Comparison of ENCODE assay signal across 12 cellular contexts in the genomic region with DNA sequence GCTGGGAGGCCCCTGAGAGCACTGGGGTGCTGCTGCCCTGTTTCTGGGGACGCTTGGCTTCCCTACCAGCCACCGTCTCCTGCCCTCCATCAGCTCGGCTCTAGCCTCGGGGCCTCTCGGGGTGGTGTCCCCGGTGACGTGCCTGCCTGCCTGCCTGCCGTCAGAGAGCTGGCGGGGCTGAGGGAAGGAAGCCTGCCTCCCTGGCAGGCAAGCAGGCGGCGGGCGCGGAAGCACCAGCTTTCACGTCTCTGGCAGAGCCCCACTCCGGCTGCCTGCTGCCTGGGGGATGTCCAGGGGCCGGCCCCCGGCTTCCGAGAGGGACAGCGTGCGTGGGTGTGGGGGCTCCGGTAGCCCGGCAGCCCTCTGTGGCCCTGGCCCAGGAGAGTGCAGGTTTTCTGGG. TPM values are rescaled to one million over a fixed set of nuclear protein-coding genes. Genes with fewer than 3 reads are reported as not detected.
DNase-seq lines count a peak whose midpoint lies in the region; ATAC-seq lines count a peak whose summit lies in the region.
"Had no signal": no experiment of that assay in that cellular context is flagged by ENCODE, and none has a peak within 500 bp of the region (broad histone marks: within the 10 kb centered on the region; RNA-seq: fewer than 3 reads in every experiment).

No MANE protein-coding gene starts in this region.

- intact Hi-C loops in right cardiac atrium (cut with DNase I): no loop called here
- intact Hi-C loops in naive thymus-derived CD4-positive, alpha-beta T cell (cut with micrococcal nuclease): no loop called here

- 66% methylated on average over 22 of the region's 22 CpGs for WGBS in right cardiac atrium

- DNase-seq in cerebellar cortex (ENCODE audit: low spot score) (peak; percentile 63), right cardiac atrium (no peak), RPMI8226 (no peak)
- no peak for DNase-seq in stimulated activated effector memory CD8-positive, alpha-beta T cell treated with anti-CD3 and anti-CD28 coated beads, Interleukin-12 subunit alpha, Interleukin-12 subunit beta, amount 100 ng/mL, for 72 hours (ENCODE audit: low spot score in 2 of 2)
- no peak for DNase-seq in naive thymus-derived CD4-positive, alpha-beta T cell
- DNase-seq: activated CD8-positive, alpha-beta T cell treated with anti-CD3 and anti-CD28 coated beads, Interleukin-2, amount 10 ng/mL, durations not matched to agents 7 days and 5 days; stimulated activated CD4-positive, alpha-beta T cell treated with anti-CD3 and anti-CD28 coated beads, Interleukin-4, amount 100 ng/mL, for 24 hours; stimulated activated naive CD4-positive, alpha-beta T cell had no signal

- H3K9ac ChIP-seq in HUES6 (ENCODE audit: low read length): peak overlapping the region; percentile 50

- peak overlapping the region; percentile 48 for H3K27ac Mint-ChIP-seq in stimulated activated effector memory CD8-positive, alpha-beta T cell treated with anti-CD3 and anti-CD28 coated beads, Interleukin-12 subunit alpha, Interleukin-12 subunit beta, amount 100 ng/mL, for 72 hours
- no peak overlapping the region for H3K27ac Mint-ChIP-seq in naive thymus-derived CD4-positive, alpha-beta T cell
- H3K27ac Mint-ChIP-seq: activated CD8-positive, alpha-beta T cell treated with anti-CD3 and anti-CD28 coated beads, Interleukin-2, amount 10 ng/mL, durations not matched to agents 7 days and 5 days had no signal

- H3K36me3 ChIP-seq in HUES6 (ENCODE audit: control insufficient read depth, insufficient read depth, low read length): peaks cover 8% of the 10 kb centered on the region
- peaks cover 0 to 24% (median 0%) of the 10 kb centered on the region in 3 experiments for H3K36me3 ChIP-seq in naive thymus-derived CD4-positive, alpha-beta T cell (ENCODE audit: control insufficient read depth in 2 of 3, insufficient read depth in 3 of 3, low read length in 3 of 3)

- H3K9me3 ChIP-seq in HUES6 (ENCODE audit: control insufficient read depth, insufficient read depth, low read depth, low read length) (no peaks in the 10 kb centered on the region), right cardiac atrium (ENCODE audit: control insufficient read depth, low read length) (no peaks in the 10 kb centered on the region)
- no peaks in the 10 kb centered on the region for H3K9me3 ChIP-seq in naive thymus-derived CD4-positive, alpha-beta T cell (ENCODE audit: control insufficient read depth in 2 of 3, low read length in 3 of 3)

- CTCF ChIA-PET in naive thymus-derived CD4-positive, alpha-beta T cell (lab: Charles Lee): no interaction called here

- H3K27me3 ChIP-seq in HUES6 (ENCODE audit: control insufficient read depth, insufficient read depth, low read length): no peaks in the 10 kb centered on the region
- H3K27me3 ChIP-seq in right cardiac atrium (ENCODE audit: control insufficient read depth, insufficient read depth): no peaks in the 10 kb centered on the region
- H3K27me3 ChIP-seq in naive thymus-derived CD4-positive, alpha-beta T cell (ENCODE audit: control insufficient read depth in 2 of 2, insufficient read depth in 2 of 2, low read length in 2 of 2): no peaks in the 10 kb centered on the region

- H3K27me3 Mint-ChIP-seq in naive thymus-derived CD4-positive, alpha-beta T cell: no peaks in the 10 kb centered on the region

- H3K9me3 Mint-ChIP-seq in stimulated activated effector memory CD8-positive, alpha-beta T cell treated with anti-CD3 and anti-CD28 coated beads, Interleukin-12 subunit alpha, Interleukin-12 subunit beta, amount 100 ng/mL, for 72 hours: no peaks in the 10 kb centered on the region
- no peaks in the 10 kb centered on the region for H3K9me3 Mint-ChIP-seq in naive thymus-derived CD4-positive, alpha-beta T cell
- H3K9me3 Mint-ChIP-seq: CD14-positive monocyte had no signal

- peak overlapping the region; percentile 61; the same call in 1 of the 2 replicates for H3K27ac ChIP-seq in HUES6 (ENCODE audit: low read depth, low read length)
- peak overlapping the region; percentile 76 for H3K27ac ChIP-seq in right cardiac atrium (ENCODE audit: low read length)
- no peak overlapping the region for H3K27ac ChIP-seq in naive thymus-derived CD4-positive, alpha-beta T cell (ENCODE audit: low read depth, low read length)

- POLR2A ChIA-PET in naive thymus-derived CD4-positive, alpha-beta T cell (lab: Charles Lee): no interaction called here

- peak; percentile 12 to 20 for ATAC-seq in right cardiac atrium
- ATAC-seq in stimulated activated effector memory CD8-positive, alpha-beta T cell treated with anti-CD3 and anti-CD28 coated beads, Interleukin-12 subunit alpha, Interleukin-12 subunit beta, amount 100 ng/mL, for 72 hours: no peak
- ATAC-seq in GM19455 (IDR thresholded peaks at IDR 0.05; ENCODE audit: unreplicated experiment): no peak
- ATAC-seq in HG02885 (IDR thresholded peaks at IDR 0.05; ENCODE audit: poor library complexity, unreplicated experiment): no peak
- no peak for ATAC-seq in naive thymus-derived CD4-positive, alpha-beta T cell
- ATAC-seq: activated CD8-positive, alpha-beta T cell treated with anti-CD3 and anti-CD28 coated beads, Interleukin-2, amount 10 ng/mL, durations not matched to agents 7 days and 5 days had no signal

- H3K4me1 ChIP-seq in HUES6 (ENCODE audit: control insufficient read depth, insufficient read depth, low read length) (peaks cover 16% of the 10 kb centered on the region; the same call in 1 of the 2 replicates), right cardiac atrium (ENCODE audit: control insufficient read depth, insufficient read depth, low read length) (peaks cover 2% of the 10 kb centered on the region)
- H3K4me1 ChIP-seq in naive thymus-derived CD4-positive, alpha-beta T cell (ENCODE audit: control insufficient read depth in 2 of 2, insufficient read depth in 2 of 2, low read length in 2 of 2): no peaks in the 10 kb centered on the region

- no peaks in the 10 kb centered on the region for H3K4me1 Mint-ChIP-seq in stimulated activated effector memory CD8-positive, alpha-beta T cell treated with anti-CD3 and anti-CD28 coated beads, Interleukin-12 subunit alpha, Interleukin-12 subunit beta, amount 100 ng/mL, for 72 hours
- H3K4me1 Mint-ChIP-seq in naive thymus-derived CD4-positive, alpha-beta T cell: no peaks in the 10 kb centered on the region
- H3K4me1 Mint-ChIP-seq: CD14-positive monocyte had no signal

- H3K4me3 ChIP-seq in HUES6 (ENCODE audit: low read depth, low read length): no peak overlapping the region
- no peak overlapping the region for H3K4me3 ChIP-seq in right cardiac atrium (ENCODE audit: low read length)
- H3K4me3 ChIP-seq in naive thymus-derived CD4-positive, alpha-beta T cell (ENCODE audit: low read length): no peak overlapping the region

- H3K4me3 Mint-ChIP-seq in stimulated activated effector memory CD8-positive, alpha-beta T cell treated with anti-CD3 and anti-CD28 coated beads, Interleukin-12 subunit alpha, Interleukin-12 subunit beta, amount 100 ng/mL, for 72 hours: no peak overlapping the region
- no peak overlapping the region for H3K4me3 Mint-ChIP-seq in naive thymus-derived CD4-positive, alpha-beta T cell
- H3K4me3 Mint-ChIP-seq: activated CD8-positive, alpha-beta T cell treated with anti-CD3 and anti-CD28 coated beads, Interleukin-2, amount 10 ng/mL, durations not matched to agents 7 days and 5 days; CD14-positive monocyte had no signal

- no peaks in the 10 kb centered on the region for H3K36me3 Mint-ChIP-seq in stimulated activated effector memory CD8-positive, alpha-beta T cell treated with anti-CD3 and anti-CD28 coated beads, Interleukin-12 subunit alpha, Interleukin-12 subunit beta, amount 100 ng/mL, for 72 hours
- H3K36me3 Mint-ChIP-seq in naive thymus-derived CD4-positive, alpha-beta T cell: no peaks in the 10 kb centered on the region

RNA-seq across cellular contexts. Expression of gene CENPX, which starts 9.3 kb away (rescaled TPM):
- total RNA-seq in right cardiac atrium: 10 to 100 TPM; 20.1 to 28.6 (median 26.0) TPM
- polyA plus RNA-seq in right cardiac atrium: 31.2 TPM
- 10 to 100 TPM; 25.5 to 71.8 (median 31.8) TPM for total RNA-seq in naive thymus-derived CD4-positive, alpha-beta T cell
- 10 to 100 TPM; 62.3 to 72.7 TPM for polyA plus RNA-seq in naive thymus-derived CD4-positive, alpha-beta T cell

RNA-seq across cellular contexts. Expression of gene LRRC45, which starts 9.8 kb away (rescaled TPM):
- total RNA-seq in right cardiac atrium: 1 to 10 TPM; 3.2 to 6.7 (median 6.0) TPM
- polyA plus RNA-seq in right cardiac atrium: 4.9 TPM
- total RNA-seq in naive thymus-derived CD4-positive, alpha-beta T cell: 10 to 100 TPM in 4 of 5 experiments, 1 to 10 TPM in 1; 9.2 to 39.1 (median 15.0) TPM
- polyA plus RNA-seq in naive thymus-derived CD4-positive, alpha-beta T cell: 1 to 10 TPM; 4.1 to 6.3 TPM

RNA-seq across cellular contexts. Expression of gene RAC3, which starts 18.1 kb away (rescaled TPM):
- total RNA-seq in right cardiac atrium: 1 to 10 TPM; 1.0 to 2.0 (median 1.5) TPM
- 2.4 TPM for polyA plus RNA-seq in right cardiac atrium
- total RNA-seq in naive thymus-derived CD4-positive, alpha-beta T cell: 1 to 10 TPM; 1.3 to 8.5 (median 2.1) TPM
- polyA plus RNA-seq in naive thymus-derived CD4-positive, alpha-beta T cell: not detected
- polyA plus RNA-seq: CD14-positive monocyte had no signal

RNA-seq across cellular contexts. Expression of gene DCXR, which starts 24.2 kb away (rescaled TPM):
- total RNA-seq in right cardiac atrium: 100 to 1,000 TPM; 127 to 181 (median 168) TPM
- 196 TPM for polyA plus RNA-seq in right cardiac atrium
- 100 to 1,000 TPM in 1 of 5 experiments, 10 to 100 TPM in 4; 63.0 to 130 (median 83.6) TPM for total RNA-seq in naive thymus-derived CD4-positive, alpha-beta T cell
- 100 to 1,000 TPM; 164 to 228 TPM for polyA plus RNA-seq in naive thymus-derived CD4-positive, alpha-beta T cell

RNA-seq across cellular contexts. Expression of gene ASPSCR1, which starts 35.9 kb away (rescaled TPM):
- total RNA-seq in right cardiac atrium: 10 to 100 TPM; 16.6 to 28.9 (median 21.6) TPM
- polyA plus RNA-seq in right cardiac atrium: 20.1 TPM
- total RNA-seq in naive thymus-derived CD4-positive, alpha-beta T cell: 10 to 100 TPM; 36.4 to 46.7 (median 46.0) TPM
- 10 to 100 TPM; 24.2 to 36.6 TPM for polyA plus RNA-seq in naive thymus-derived CD4-positive, alpha-beta T cell

Comparison
In these comparisons a context has a peak if more than half of its experiments do, and no peak if none do; other contexts are left out.
1. ATAC-seq: peak in right cardiac atrium (2 of 2); none in stimulated activated effector memory CD8-positive, alpha-beta T cell treated with anti-CD3 and anti-CD28 coated beads, Interleukin-12 subunit alpha, Interleukin-12 subunit beta, amount 100 ng/mL, for 72 hours (single experiment), GM19455 (single experiment), HG02885 (single experiment) and naive thymus-derived CD4-positive, alpha-beta T cell (single experiment).